9 cellular contexts compared by ENCODE assay signal in the genomic region with DNA sequence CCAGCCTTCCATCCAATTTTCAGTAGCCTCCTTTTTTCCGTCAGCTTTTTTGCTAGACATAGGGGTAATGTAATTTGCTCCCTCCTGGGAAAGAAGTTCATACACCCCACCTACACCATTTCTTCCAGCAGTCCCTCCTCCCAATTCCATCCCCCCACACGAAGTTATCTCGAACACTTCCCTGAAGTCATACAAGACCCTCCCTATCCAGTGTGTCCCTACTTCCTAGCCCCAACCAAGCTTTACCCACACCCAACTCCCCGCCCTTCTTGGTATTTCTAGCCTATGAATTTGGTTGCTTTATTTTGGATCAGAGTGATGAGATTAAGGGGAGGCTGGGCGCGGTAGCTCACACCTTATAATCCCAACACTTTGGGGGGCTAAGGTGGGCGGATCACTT. TPM values are rescaled to one million over a fixed set of nuclear protein-coding genes. Genes with fewer than 3 reads are reported as not detected.
DNase-seq lines count a peak whose midpoint lies in the region; ATAC-seq and TF ChIP-seq lines count a peak whose summit lies in the region.
"Had no signal": no experiment of that assay in that cellular context is flagged by ENCODE, and none has a peak within 500 bp of the region (broad histone marks: within the 10 kb centered on the region; RNA-seq: fewer than 3 reads in every experiment).

No MANE protein-coding gene starts in this region.

- H3K79me2 ChIP-seq in PC-9 (ENCODE audit: low read depth): peaks cover 29% of the 10 kb centered on the region

- WGBS in psoas muscle, 3 donors: 60 to 64% (median 62%) methylated on average over 7 of the region's 7 CpGs
- 60 to 65% methylated on average over 7 of the region's 7 CpGs for WGBS in heart right ventricle, 2 donors

- CTCF ChIA-PET in PC-9 (lab: Charles Lee): no interaction called here

- peaks cover 49% of the 10 kb centered on the region for H3K36me3 Mint-ChIP-seq in T-helper 1 cell treated with Interleukin-12 subunit alpha and Interleukin-12 subunit beta and Interleukin-4 antibody, amounts not matched to agents 30 μg/mL and 1 μg/mL, for 36 hours (ENCODE audit: low read depth)
- peaks cover 19% of the 10 kb centered on the region for H3K36me3 Mint-ChIP-seq in endothelial cell (ENCODE audit: low read depth, unreplicated experiment)

- no TSS peak for BruUV-seq in PC-9 (replicated peaks; lab: Mats Ljungman, UMichigan)

- H2AFZ ChIP-seq in PC-9: peak overlapping the region; percentile 74; the same call in 1 of the 2 replicates

- peak overlapping the region; percentile 87 for H3K27ac Mint-ChIP-seq in T-helper 1 cell treated with Interleukin-12 subunit alpha and Interleukin-12 subunit beta and Interleukin-4 antibody, amounts not matched to agents 30 μg/mL and 1 μg/mL, for 36 hours
- no peak overlapping the region for H3K27ac Mint-ChIP-seq in endothelial cell (ENCODE audit: unreplicated experiment)

- DNase-seq in T-helper 1 cell (no peak), PC-9 (peak in 1 of 2 experiments; percentile 6), endothelial cell (ENCODE audit: low spot score) (no peak), psoas muscle (no peak), HK-2 (ENCODE audit: unreplicated experiment) (no peak), heart right ventricle (no peak)
- DNase-seq: spleen had no signal

- TF ChIP-seq CTCF in PC-9 (conservative IDR thresholded peaks at IDR 0.05): no peak
- TF ChIP-seq CTCF in endothelial cell (IDR thresholded peaks at IDR 0.05; ENCODE audit: unreplicated experiment): no peak
- TF ChIP-seq CTCF in psoas muscle (IDR thresholded peaks at IDR 0.05): no peak
- TF ChIP-seq CTCF in heart right ventricle (IDR thresholded peaks at IDR 0.05): no peak

- H3K4me3 Mint-ChIP-seq in T-helper 1 cell treated with Interleukin-12 subunit alpha and Interleukin-12 subunit beta and Interleukin-4 antibody, amounts not matched to agents 30 μg/mL and 1 μg/mL, for 36 hours: peak overlapping the region; percentile 96
- peak overlapping the region; percentile 92 for H3K4me3 Mint-ChIP-seq in endothelial cell (ENCODE audit: unreplicated experiment)

- H3K9me3 ChIP-seq in PC-9 (ENCODE audit: insufficient read depth, low read depth) (no peaks in the 10 kb centered on the region), psoas muscle (no peaks in the 10 kb centered on the region), heart right ventricle (no peaks in the 10 kb centered on the region)
- H3K9me3 ChIP-seq: spleen had no signal

- H3K27ac ChIP-seq in PC-9 (no peak overlapping the region), psoas muscle (peak overlapping the region; percentile 9), heart right ventricle (no peak overlapping the region)

- no peaks in the 10 kb centered on the region for H3K9me2 ChIP-seq in PC-9 (ENCODE audit: insufficient read depth)

- H3K4me1 ChIP-seq in PC-9 (replicated peaks; ENCODE audit: insufficient read depth) (peaks cover 49% of the 10 kb centered on the region), psoas muscle (peaks cover 14% of the 10 kb centered on the region), heart right ventricle (peaks cover 0 to 25% (median 14%) of the 10 kb centered on the region in 9 donors)

- peak overlapping the region; percentile 88 for H3K4me2 ChIP-seq in PC-9

- H3F3A ChIP-seq in PC-9 (ENCODE audit: insufficient read depth, low read depth): peaks cover 68% of the 10 kb centered on the region

- intact Hi-C loops in PC-9 (cut with micrococcal nuclease; ENCODE audit: unreplicated experiment): loop anchor here (2.0 to 5.0 kb wide), 2 partner anchors 35 to 149 kb away; no protein-coding TSS in a partner anchor
- intact Hi-C loops in psoas muscle (cut with DNase I): no loop called here
- intact Hi-C loops in heart right ventricle (cut with DNase I): no loop called here

- H3K27me3 ChIP-seq in PC-9 (ENCODE audit: insufficient read depth, low read depth): no peaks in the 10 kb centered on the region
- H3K27me3 ChIP-seq in psoas muscle (ENCODE audit: insufficient read depth in 3 of 3, low read length in 2 of 3): no peaks in the 10 kb centered on the region
- no peaks in the 10 kb centered on the region for H3K27me3 ChIP-seq in heart right ventricle
- H3K27me3 ChIP-seq: spleen had no signal

- peaks cover 44% of the 10 kb centered on the region for H3K36me3 ChIP-seq in PC-9 (ENCODE audit: low read depth)
- H3K36me3 ChIP-seq in psoas muscle (ENCODE audit: insufficient read depth in 1 of 2, low read depth in 1 of 2): peaks cover 10 to 38% of the 10 kb centered on the region in 2 donors
- peaks cover 0 to 39% (median 26%) of the 10 kb centered on the region in 9 donors for H3K36me3 ChIP-seq in heart right ventricle

- no peaks in the 10 kb centered on the region for H3K9me3 Mint-ChIP-seq in T-helper 1 cell treated with Interleukin-12 subunit alpha and Interleukin-12 subunit beta and Interleukin-4 antibody, amounts not matched to agents 30 μg/mL and 1 μg/mL, for 36 hours
- H3K9me3 Mint-ChIP-seq in endothelial cell (ENCODE audit: unreplicated experiment): no peaks in the 10 kb centered on the region

- H3K4me3 ChIP-seq in PC-9 (peak overlapping the region; percentile 77), psoas muscle (no peak overlapping the region), heart right ventricle (peak overlapping the region in 1 of 10 donors; percentile 72)

- ATAC-seq in psoas muscle (no peak), GM21526 (IDR thresholded peaks at IDR 0.05; ENCODE audit: low FRiP score, unreplicated experiment) (no peak), heart right ventricle (no peak)

- POLR2A ChIA-PET in PC-9 (lab: Charles Lee; ENCODE audit: unreplicated experiment): interaction anchor here (0.6 kb wide), 1 partner anchor 136 kb away, joined by 3 read pairs; no protein-coding TSS in a partner anchor

- H4K20me1 ChIP-seq in PC-9 (ENCODE audit: insufficient read depth): no peaks in the 10 kb centered on the region

- H3K4me1 Mint-ChIP-seq in T-helper 1 cell treated with Interleukin-12 subunit alpha and Interleukin-12 subunit beta and Interleukin-4 antibody, amounts not matched to agents 30 μg/mL and 1 μg/mL, for 36 hours (ENCODE audit: low read depth): peaks cover 26% of the 10 kb centered on the region
- peaks cover 19% of the 10 kb centered on the region for H3K4me1 Mint-ChIP-seq in endothelial cell (ENCODE audit: unreplicated experiment)

- no peaks in the 10 kb centered on the region for H3K27me3 Mint-ChIP-seq in T-helper 1 cell treated with Interleukin-12 subunit alpha and Interleukin-12 subunit beta and Interleukin-4 antibody, amounts not matched to agents 30 μg/mL and 1 μg/mL, for 36 hours (ENCODE audit: low read depth)
- peaks cover 13% of the 10 kb centered on the region for H3K27me3 Mint-ChIP-seq in endothelial cell (ENCODE audit: unreplicated experiment)

RNA-seq across cellular contexts. Expression of a gene that starts 1.0 kb away (rescaled TPM):
- total RNA-seq in PC-9 (2021) (207 TPM in 2 replicates), endothelial cell (ENCODE audit: unreplicated experiment) (22.9 TPM), psoas muscle (under 1 TPM; 0.32 to 0.42 (median 0.38) TPM), heart right ventricle (1 to 10 TPM in 6 of 10 donors, under 1 TPM in 2, not detected in 2; 0.40 to 8.6 (median 1.3) TPM)
- polyA plus RNA-seq in psoas muscle (under 1 TPM in 2 of 3 donors, not detected in 1; 0.35 to 0.40 TPM), heart right ventricle (under 1 TPM; 0.37 to 0.54 TPM)

RNA-seq across cellular contexts. Expression of a gene that starts 13.6 kb away (rescaled TPM):
- 1.3 TPM in 1 of 2 replicates, not detected in the other for total RNA-seq in PC-9 (2021)
- total RNA-seq in endothelial cell (ENCODE audit: unreplicated experiment): not detected
- 1,000 to 10,000 TPM; 1,390 to 3,666 (median 2,654) TPM for total RNA-seq in psoas muscle
- over 10,000 TPM in 1 of 3 donors, 1,000 to 10,000 TPM in 2; 2,508 to 10,677 (median 9,192) TPM for polyA plus RNA-seq in psoas muscle
- total RNA-seq in heart right ventricle: under 1 TPM in 1 of 10 donors, not detected in 9; 0.44 TPM
- polyA plus RNA-seq in heart right ventricle: under 1 TPM; 0.59 to 0.88 TPM

RNA-seq across cellular contexts. Expression of a gene that starts 20.1 kb away (rescaled TPM):
- total RNA-seq in PC-9 (2021) (9.8 and 13.3 TPM in 2 replicates), endothelial cell (ENCODE audit: unreplicated experiment) (11.9 TPM), psoas muscle (10 to 100 TPM; 22.3 to 44.9 (median 31.6) TPM), heart right ventricle (10 to 100 TPM; 15.4 to 27.0 (median 19.3) TPM)
- polyA plus RNA-seq in psoas muscle (10 to 100 TPM in 2 of 3 donors, 1 to 10 TPM in 1; 8.7 to 63.9 (median 21.2) TPM), heart right ventricle (10 to 100 TPM; 15.8 to 18.0 TPM)

RNA-seq across cellular contexts. Expression of a gene that starts 21.7 kb away (rescaled TPM):
- 53.4 and 56.6 TPM in 2 replicates for total RNA-seq in PC-9 (2021)
- 36.9 TPM for total RNA-seq in endothelial cell (ENCODE audit: unreplicated experiment)
- 10 to 100 TPM; 40.6 to 56.7 (median 44.9) TPM for total RNA-seq in psoas muscle
- 10 to 100 TPM; 28.3 to 56.8 (median 53.9) TPM for polyA plus RNA-seq in psoas muscle
- 10 to 100 TPM; 13.8 to 32.2 (median 23.3) TPM for total RNA-seq in heart right ventricle
- 10 to 100 TPM; 18.4 to 33.5 TPM for polyA plus RNA-seq in heart right ventricle

RNA-seq across cellular contexts. Expression of a gene that starts 21.8 kb away (rescaled TPM):
- total RNA-seq in PC-9 (2021) (21.6 and 22.4 TPM in 2 replicates), endothelial cell (ENCODE audit: unreplicated experiment) (not detected), psoas muscle (1 to 10 TPM in 1 of 4 donors, under 1 TPM in 2, not detected in 1; 0.64 to 1.2 (median 0.73) TPM), heart right ventricle (1 to 10 TPM in 3 of 10 donors, under 1 TPM in 3, not detected in 4; 0.49 to 2.3 (median 0.99) TPM)
- polyA plus RNA-seq in psoas muscle (under 1 TPM; 0.51 to 0.79 (median 0.61) TPM), heart right ventricle (under 1 TPM; 0.44 to 0.75 TPM)
- total RNA-seq: spleen had no signal

Comparison
In these comparisons a context has a peak if more than half of its experiments do, and no peak if none do; other contexts are left out.
1. RNA of a gene that starts 13.6 kb away (total RNA-seq): 1,390 to 3,666 TPM in psoas muscle; 1.3 TPM in PC-9, not detected in endothelial cell (single experiment) and 0.44 TPM in heart right ventricle; every median in the first group is over 100 times any median in the second.